In genomic region chr7:133365892-133366291, GRCh38 we compare ENCODE assay signal across 15 cellular contexts.
A peak's percentile ranks its signal among the peaks of the same experiment; 100 is the strongest.
DNase-seq lines count a peak whose midpoint lies in the region; TF ChIP-seq lines count a peak whose summit lies in the region.
"Had no signal": no experiment of that assay in that cellular context is flagged by ENCODE, and none has a peak within 500 bp of the region (broad histone marks: within the 10 kb centered on the region; RNA-seq: fewer than 3 reads in every experiment).

No MANE protein-coding gene starts in this region.

- H3K4me1 ChIP-seq in ascending aorta (peaks cover 0 to 15% of the 10 kb centered on the region in 2 donors), MM.1S (ENCODE audit: low read length) (peaks cover 10% of the 10 kb centered on the region)

- H3F3A ChIP-seq in MM.1S (ENCODE audit: insufficient read depth, low read length), result no peaks in the 10 kb centered on the region

- DNase-seq in G401 (ENCODE audit: low spot score), result peak; percentile 85
- DNase-seq in ascending aorta (ENCODE audit: low spot score in 2 of 2), result no peak
- DNase-seq in fibroblast of the aortic adventitia (ENCODE audit: low read depth), result peak; percentile 81
- DNase-seq in putamen (ENCODE audit: low spot score), result peak; percentile 58
- no peak for DNase-seq in H7
- no peak for DNase-seq in MM.1S
- no peak for DNase-seq in GM13977 (ENCODE audit: low spot score)
- DNase-seq in NCI-H1048 (lab: John Stamatoyannopoulos, UW), result no peak
- DNase-seq: activated gamma-delta T cell, DMS153, hippocampal formation, lower lobe of right lung, NCI-H2171 treated with DMSO at 0.1 percent for 48 hours had no signal

- no peak overlapping the region for H3K4me3 ChIP-seq in ascending aorta
- H3K4me3 ChIP-seq in fibroblast of the aortic adventitia (ENCODE audit: low read depth, low read length), result no peak overlapping the region
- H3K4me3 ChIP-seq in H7 (ENCODE audit: insufficient read depth, low read depth, low read length), result no peak overlapping the region
- no peak overlapping the region for H3K4me3 ChIP-seq in MM.1S (ENCODE audit: low read length)
- H3K4me3 ChIP-seq: lower lobe of right lung had no signal

- peaks cover 8% of the 10 kb centered on the region; the same call in 1 of the 2 replicates for H3K79me2 ChIP-seq in MM.1S (ENCODE audit: low read length)

- intact Hi-C loops in ascending aorta (cut with DNase I), result no loop called here

- H3K9me3 ChIP-seq in ascending aorta (no peaks in the 10 kb centered on the region), MM.1S (replicated peaks; ENCODE audit: insufficient read depth, low read length) (no peaks in the 10 kb centered on the region)
- H3K9me3 ChIP-seq: lower lobe of right lung had no signal

- H2AFZ ChIP-seq in MM.1S (ENCODE audit: low read length), result no peak overlapping the region

- peak overlapping the region; percentile 72 to 75 for H3K27ac ChIP-seq in ascending aorta
- H3K27ac ChIP-seq in MM.1S (ENCODE audit: low read length), result no peak overlapping the region
- H3K27ac ChIP-seq: epithelial cell of prostate, lower lobe of right lung, VCaP had no signal

- no peak overlapping the region for H3K9ac ChIP-seq in MM.1S (ENCODE audit: low read length)

- TF ChIP-seq CTCF in ascending aorta (IDR thresholded peaks at IDR 0.05), result no peak
- TF ChIP-seq CTCF in fibroblast of the aortic adventitia (IDR thresholded peaks at IDR 0.05; ENCODE audit: insufficient read depth, low read length), result no peak
- TF ChIP-seq CTCF in MM.1S (IDR thresholded peaks at IDR 0.05; ENCODE audit: low read length), result no peak
- TF ChIP-seq CTCF in GM13977 (IDR thresholded peaks at IDR 0.05; ENCODE audit: extremely low read depth, insufficient read depth, missing control alignments), result no peak

- in situ Hi-C loops in G401 (cut with HindIII; ENCODE audit: low sequenced_read_pairs) (no loop called here), GM13977 (cut with MboI; ENCODE audit: low pct_unique_long_range_greater_than_20kb, low sequenced_read_pairs, unreplicated experiment) (no loop called here)

- H3K36me3 ChIP-seq in ascending aorta, result no peaks in the 10 kb centered on the region
- H3K36me3 ChIP-seq in H7 (replicated peaks; ENCODE audit: control insufficient read depth, insufficient read depth, low read length), result no peaks in the 10 kb centered on the region
- H3K36me3 ChIP-seq in MM.1S (replicated peaks; ENCODE audit: insufficient read depth, low read length), result no peaks in the 10 kb centered on the region
- H3K36me3 ChIP-seq: lower lobe of right lung had no signal

- H3K4me2 ChIP-seq in MM.1S (ENCODE audit: low read depth, low read length), result no peak overlapping the region

- H3K27me3 ChIP-seq in ascending aorta, result no peaks in the 10 kb centered on the region
- no peaks in the 10 kb centered on the region for H3K27me3 ChIP-seq in H7 (ENCODE audit: control insufficient read depth, insufficient read depth, low read length)
- no peaks in the 10 kb centered on the region for H3K27me3 ChIP-seq in MM.1S (replicated peaks; ENCODE audit: insufficient read depth, low read length)

- H4K20me1 ChIP-seq in MM.1S (ENCODE audit: insufficient read depth, low read length), result no peaks in the 10 kb centered on the region

- H3K9me2 ChIP-seq in MM.1S (replicated peaks; ENCODE audit: insufficient read depth, low read length), result no peaks in the 10 kb centered on the region

Comparison
In these comparisons a context has a peak if more than half of its experiments do, and no peak if none do; other contexts are left out.
1. DNase-seq: peak in G401 (single experiment), fibroblast of the aortic adventitia (single experiment) and putamen (single experiment); none in ascending aorta (0 of 2), H7 (single experiment), MM.1S (single experiment), GM13977 (single experiment) and NCI-H1048 (single experiment).